In genomic region chr1:81298321-81298720, GRCh38 we compare ENCODE assay signal across 29 cellular contexts.
"Had no signal": no experiment of that assay in that cellular context is flagged by ENCODE, and none has a peak within 500 bp of the region (broad histone marks: within the 10 kb centered on the region; RNA-seq: fewer than 3 reads in every experiment).

No MANE protein-coding gene starts in this region.

- H3K36me3 ChIP-seq: esophagus muscularis mucosa, lower lobe of right lung, neural progenitor cell, right lobe of liver, stomach, thyroid gland had no signal

- H3K27ac ChIP-seq: coronary artery, esophagus muscularis mucosa, lower lobe of right lung, neural progenitor cell, parathyroid adenoma, right lobe of liver, stomach, thyroid gland had no signal

- H3K4me2 ChIP-seq: neural progenitor cell had no signal

- H3K9me3 Mint-ChIP-seq: memory B cell, mesothelial cell of epicardium, nephron, neural progenitor cell, type B pancreatic cell had no signal

- H3K27me3 ChIP-seq: esophagus muscularis mucosa, neural progenitor cell, right lobe of liver, stomach, thyroid gland had no signal

- H3K9me3 ChIP-seq: esophagus muscularis mucosa, lower lobe of right lung, mucosa of descending colon, right lobe of liver, stomach, thyroid gland had no signal

- DNase-seq: dermis blood vessel endothelial cell; effector memory CD4-positive, alpha-beta T cell; hypothalamus; immature natural killer cell; left ventricle myocardium superior; lower lobe of right lung; mucosa of descending colon; naive B cell; right lobe of liver; small intestine; stimulated activated CD4-positive, alpha-beta T cell treated with anti-CD3 and anti-CD28 coated beads, Interleukin-12 subunit alpha, Interleukin-12 subunit beta, amount 100 ng/mL, for 4 hours; stimulated activated CD4-positive, alpha-beta T cell treated with anti-CD3 and anti-CD28 coated beads, Interleukin-1b, Interleukin-23, amount 100 ng/mL, for 48 hours; stimulated activated CD4-positive, alpha-beta T cell treated with anti-CD3 and anti-CD28 coated beads, Interleukin-4, amount 100 ng/mL, for 1 hour; stimulated activated naive CD4-positive, alpha-beta T cell treated with Interleukin-2 at 50 U/mL for 16 hours; stomach; thyroid gland had no signal

- FAIRE-seq: endothelial cell of umbilical vein, frontal cortex, keratinocyte, small intestine had no signal

- ATAC-seq: left ventricle myocardium superior; lower lobe of right lung; mucosa of descending colon; right lobe of liver; stimulated activated effector memory CD8-positive, alpha-beta T cell treated with anti-CD3 and anti-CD28 coated beads, Interleukin-12 subunit alpha, Interleukin-12 subunit beta, amount 100 ng/mL, for 72 hours had no signal

- H3K9ac ChIP-seq: neural progenitor cell, parathyroid adenoma had no signal

- H3K27ac Mint-ChIP-seq: immature natural killer cell; memory B cell; mesothelial cell of epicardium; naive B cell; nephron; neural progenitor cell; progenitor cell of endocrine pancreas; stimulated activated effector memory CD8-positive, alpha-beta T cell treated with anti-CD3 and anti-CD28 coated beads, Interleukin-12 subunit alpha, Interleukin-12 subunit beta, amount 100 ng/mL, for 72 hours; type B pancreatic cell had no signal

- H3K36me3 Mint-ChIP-seq: memory B cell; mesothelial cell of epicardium; naive B cell; neural progenitor cell; stimulated activated effector memory CD8-positive, alpha-beta T cell treated with anti-CD3 and anti-CD28 coated beads, Interleukin-12 subunit alpha, Interleukin-12 subunit beta, amount 100 ng/mL, for 72 hours; type B pancreatic cell had no signal

- H3K4me1 Mint-ChIP-seq: immature natural killer cell; memory B cell; naive B cell; nephron; stimulated activated effector memory CD8-positive, alpha-beta T cell treated with anti-CD3 and anti-CD28 coated beads, Interleukin-12 subunit alpha, Interleukin-12 subunit beta, amount 100 ng/mL, for 72 hours had no signal

- H3K27me3 Mint-ChIP-seq: naive B cell, progenitor cell of endocrine pancreas had no signal

- H3K4me3 ChIP-seq: coronary artery, esophagus muscularis mucosa, lower lobe of right lung, mucosa of descending colon, neural progenitor cell, right lobe of liver, stomach, thyroid gland had no signal

- H3K4me1 ChIP-seq: esophagus muscularis mucosa, lower lobe of right lung, parathyroid adenoma, right lobe of liver, stomach, thyroid gland had no signal

- H2AFZ ChIP-seq: neural progenitor cell, parathyroid adenoma had no signal

- H3K79me2 ChIP-seq: parathyroid adenoma had no signal

- H3K4me3 Mint-ChIP-seq: immature natural killer cell; memory B cell; mesothelial cell of epicardium; naive B cell; nephron; neural progenitor cell; stimulated activated effector memory CD8-positive, alpha-beta T cell treated with anti-CD3 and anti-CD28 coated beads, Interleukin-12 subunit alpha, Interleukin-12 subunit beta, amount 100 ng/mL, for 72 hours; type B pancreatic cell had no signal
